Comparison of ENCODE assay signal across 15 cellular contexts in the genomic region with DNA sequence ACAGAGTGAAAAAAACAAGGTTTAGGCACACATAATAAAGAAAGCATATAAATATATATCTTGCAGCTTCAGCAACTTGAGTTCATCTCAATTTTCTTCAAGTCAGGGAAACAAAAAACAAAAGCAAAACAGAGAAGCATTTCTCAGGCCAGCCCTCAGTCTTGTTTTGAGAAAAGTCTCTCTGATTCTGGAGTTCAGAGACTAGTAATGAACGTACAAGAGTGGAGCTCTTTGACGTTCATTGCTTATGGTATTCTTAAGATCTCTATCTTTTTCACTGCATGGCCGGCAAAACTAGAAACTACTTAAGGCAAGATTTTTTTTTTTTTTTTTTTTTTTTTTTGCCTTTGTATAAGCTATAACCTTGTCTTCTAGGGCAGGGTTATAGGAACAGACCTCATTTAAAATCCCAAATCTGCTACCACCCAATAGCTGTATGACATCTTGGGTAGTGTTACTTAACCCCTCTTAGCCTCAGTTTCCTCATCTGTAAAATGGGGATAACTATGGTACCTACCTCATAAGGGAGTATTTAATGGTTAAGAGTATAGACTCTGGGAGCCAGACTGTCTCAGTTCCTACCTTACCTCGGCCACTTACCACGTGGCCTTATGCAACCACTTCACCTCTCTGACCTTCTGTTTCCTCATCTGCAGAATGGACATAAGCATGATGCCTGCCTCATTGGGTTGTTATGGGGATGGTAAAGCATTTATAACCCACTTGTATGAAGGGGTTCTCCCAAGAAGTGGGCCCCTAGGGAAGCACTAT.
"Had no signal": no experiment of that assay in that cellular context is flagged by ENCODE, and none has a peak within 500 bp of the region (broad histone marks: within the 10 kb centered on the region; RNA-seq: fewer than 3 reads in every experiment).

No MANE protein-coding gene starts in this region.

- DNase-seq: dermis blood vessel endothelial cell; esophagus squamous epithelium; kidney; left cardiac atrium; left ventricle myocardium superior; mesendoderm; naive thymus-derived CD4-positive, alpha-beta T cell; nephron progenitor cell; posterior cingulate gyrus; sigmoid colon; stimulated activated CD4-positive, alpha-beta T cell treated with anti-CD3 and anti-CD28 coated beads, Interleukin-12 subunit alpha, Interleukin-12 subunit beta, amount 100 ng/mL, for 4 hours; stimulated activated naive CD4-positive, alpha-beta T cell had no signal

- H3K9me3 ChIP-seq: esophagus squamous epithelium, neutrophil, sigmoid colon had no signal

- H3K36me3 ChIP-seq: esophagus squamous epithelium, neutrophil, sigmoid colon had no signal

- H2AFZ ChIP-seq: hepatocyte had no signal

- H3K4me3 ChIP-seq: esophagus squamous epithelium, hepatocyte, sigmoid colon had no signal

- H3K27ac ChIP-seq: esophagus squamous epithelium, foreskin keratinocyte, hepatocyte, neutrophil, sigmoid colon had no signal

- H3K4me1 ChIP-seq: esophagus squamous epithelium, foreskin keratinocyte, sigmoid colon had no signal

- ATAC-seq: left cardiac atrium; left ventricle myocardium superior; naive thymus-derived CD4-positive, alpha-beta T cell had no signal

- H3K27me3 ChIP-seq: esophagus squamous epithelium, foreskin keratinocyte, hepatocyte, neutrophil, sigmoid colon had no signal

- H3K4me2 ChIP-seq: hepatocyte had no signal
